ENCODE assay signal across 25 cellular contexts in genomic region chr6:152085533-152085932, GRCh38.
DNase-seq lines count a peak whose midpoint lies in the region; ATAC-seq and TF ChIP-seq lines count a peak whose summit lies in the region.
"Had no signal": no experiment of that assay in that cellular context is flagged by ENCODE, and none has a peak within 500 bp of the region (broad histone marks: within the 10 kb centered on the region; RNA-seq: fewer than 3 reads in every experiment).

No MANE protein-coding gene starts in this region.

- ATAC-seq in right cardiac atrium (peak; percentile 63 to 65), Right ventricle myocardium inferior (no peak), foreskin keratinocyte (peak; percentile 87), HG03159 (IDR thresholded peaks at IDR 0.05; ENCODE audit: unreplicated experiment) (no peak)
- ATAC-seq: activated naive CD8-positive, alpha-beta T cell treated with anti-CD3 and anti-CD28 coated beads, Interleukin-2, amount 50 U/mL, for 24 hours; naive thymus-derived CD4-positive, alpha-beta T cell had no signal

- H3K4me1 Mint-ChIP-seq in mesothelial cell of epicardium: no peaks in the 10 kb centered on the region
- H3K4me1 Mint-ChIP-seq: activated CD4-positive, alpha-beta T cell treated with anti-CD3 and anti-CD28 coated beads, Interleukin-2, amount 10 ng/mL, durations not matched to agents 24 days and 14 days; activated naive CD8-positive, alpha-beta T cell treated with anti-CD3 and anti-CD28 coated beads, Interleukin-2, amount 50 U/mL, for 24 hours; memory B cell; naive thymus-derived CD4-positive, alpha-beta T cell had no signal

- peaks cover 13% of the 10 kb centered on the region for H3K9me3 Mint-ChIP-seq in mesothelial cell of epicardium
- H3K9me3 Mint-ChIP-seq: memory B cell had no signal

- peaks cover 5% of the 10 kb centered on the region for H3K4me1 ChIP-seq in right cardiac atrium (ENCODE audit: control insufficient read depth, insufficient read depth, low read length)
- peaks cover 34% of the 10 kb centered on the region for H3K4me1 ChIP-seq in foreskin keratinocyte
- H3K4me1 ChIP-seq: BLaER1, right lobe of liver had no signal

- peaks cover 7% of the 10 kb centered on the region for H3K27me3 Mint-ChIP-seq in mesothelial cell of epicardium (ENCODE audit: low read depth)
- H3K27me3 Mint-ChIP-seq: memory B cell had no signal

- no peak overlapping the region for H3K4me3 Mint-ChIP-seq in mesothelial cell of epicardium
- H3K4me3 Mint-ChIP-seq: activated CD4-positive, alpha-beta T cell treated with anti-CD3 and anti-CD28 coated beads, Interleukin-2, amount 10 ng/mL, durations not matched to agents 24 days and 14 days; activated naive CD8-positive, alpha-beta T cell treated with anti-CD3 and anti-CD28 coated beads, Interleukin-2, amount 50 U/mL, for 24 hours; memory B cell; naive thymus-derived CD4-positive, alpha-beta T cell had no signal

- no peak overlapping the region for H3K4me3 ChIP-seq in right cardiac atrium (ENCODE audit: low read length)
- H3K4me3 ChIP-seq: BLaER1, gastrocnemius medialis, right lobe of liver, suprapubic skin had no signal

- H3K27ac Mint-ChIP-seq in mesothelial cell of epicardium: no peak overlapping the region
- H3K27ac Mint-ChIP-seq: activated CD4-positive, alpha-beta T cell treated with anti-CD3 and anti-CD28 coated beads, Interleukin-2, amount 10 ng/mL, durations not matched to agents 24 days and 14 days; activated naive CD8-positive, alpha-beta T cell treated with anti-CD3 and anti-CD28 coated beads, Interleukin-2, amount 50 U/mL, for 24 hours; memory B cell; naive thymus-derived CD4-positive, alpha-beta T cell had no signal

- DNase-seq in right cardiac atrium (no peak), Right ventricle myocardium inferior (ENCODE audit: missing footprints) (no peak), RPMI7951 (ENCODE audit: low read depth) (peak; percentile 88), foreskin keratinocyte (peak; percentile 44 to 80), amygdala (lab: John Stamatoyannopoulos, UW) (no peak), mesothelial cell of epicardium (ENCODE audit: low spot score in 2 of 2, unreplicated experiment in 2 of 2) (no peak), UCSD-AML1 (lab: John Stamatoyannopoulos, UW; ENCODE audit: unreplicated experiment) (no peak)
- DNase-seq: activated CD4-positive, alpha-beta T cell treated with anti-CD3 and anti-CD28 coated beads, Interleukin-2, amount 10 ng/mL, durations not matched to agents 24 days and 14 days; activated CD8-positive, alpha-beta memory T cell treated with anti-CD3 and anti-CD28 coated beads, Interleukin-2, amount 50 U/mL, for 4 hours; activated naive CD8-positive, alpha-beta T cell treated with anti-CD3 and anti-CD28 coated beads, Interleukin-2, amount 50 U/mL, for 24 hours; brain microvascular endothelial cell; gastrocnemius medialis; GDM1; kidney; naive thymus-derived CD4-positive, alpha-beta T cell; NCI-H1092 treated with DMSO at 0.1 percent for 48 hours; NCI-H2081 treated with DMSO at 0.1 percent for 48 hours; NCI-H524; right lobe of liver; SHP77 treated with DMSO at 0.1 percent for 48 hours; stimulated activated CD4-positive, alpha-beta T cell treated with anti-CD3 and anti-CD28 coated beads, Interleukin-15, amount 100 ng/mL, for 24 hours had no signal

- H3K9me3 ChIP-seq in right cardiac atrium (ENCODE audit: control insufficient read depth, low read length): no peaks in the 10 kb centered on the region
- H3K9me3 ChIP-seq: BLaER1, gastrocnemius medialis, right lobe of liver, suprapubic skin had no signal

- TF ChIP-seq CTCF in foreskin keratinocyte (conservative IDR thresholded peaks at IDR 0.05): no peak
- TF ChIP-seq CTCF in mesothelial cell of epicardium (IDR thresholded peaks at IDR 0.05; ENCODE audit: unreplicated experiment): no peak

- intact Hi-C loops in right cardiac atrium (cut with DNase I) (no loop called here), Right ventricle myocardium inferior (cut with DNase I) (no loop called here)

- no peaks in the 10 kb centered on the region for H3K36me3 Mint-ChIP-seq in mesothelial cell of epicardium
- H3K36me3 Mint-ChIP-seq: memory B cell had no signal

- H3K27ac ChIP-seq in right cardiac atrium (ENCODE audit: low read length) (no peak overlapping the region), foreskin keratinocyte (no peak overlapping the region)
- H3K27ac ChIP-seq: BLaER1, brain microvascular endothelial cell, right lobe of liver, suprapubic skin had no signal

- no peaks in the 10 kb centered on the region for H3K27me3 ChIP-seq in right cardiac atrium (ENCODE audit: control insufficient read depth, insufficient read depth)
- no peaks in the 10 kb centered on the region for H3K27me3 ChIP-seq in foreskin keratinocyte
- H3K27me3 ChIP-seq: BLaER1, brain microvascular endothelial cell, gastrocnemius medialis, right lobe of liver, suprapubic skin had no signal

- WGBS in right cardiac atrium: 53% methylated on average over 3 of the region's 3 CpGs

Comparison
In these comparisons a context has a peak if more than half of its experiments do, and no peak if none do; other contexts are left out.
1. ATAC-seq: peak in right cardiac atrium (2 of 2) and foreskin keratinocyte (single experiment); none in Right ventricle myocardium inferior (single experiment) and HG03159 (single experiment).
2. DNase-seq: peak in RPMI7951 (single experiment) and foreskin keratinocyte (2 of 2); none in right cardiac atrium (0 of 3), Right ventricle myocardium inferior (single experiment), amygdala (0 of 56), mesothelial cell of epicardium (0 of 2) and UCSD-AML1 (single experiment).